7 cellular contexts compared by ENCODE assay signal in genomic region chr20:24537210-24537609, GRCh38.
"Had no signal": no experiment of that assay in that cellular context is flagged by ENCODE, and none has a peak within 500 bp of the region (broad histone marks: within the 10 kb centered on the region; RNA-seq: fewer than 3 reads in every experiment).

No MANE protein-coding gene starts in this region.

- H3K27ac ChIP-seq: GM23248 had no signal

- H3K9me3 ChIP-seq: HAP-1 had no signal

- ATAC-seq: HCT116 had no signal

- H3K36me3 ChIP-seq: HAP-1 had no signal

- H3K4me3 ChIP-seq: GM23248, HAP-1 had no signal

- H3K9me3 Mint-ChIP-seq: HFFc6 had no signal

- H3K4me3 Mint-ChIP-seq: HFFc6 had no signal

- H3K27ac Mint-ChIP-seq: HFFc6 had no signal

- DNase-seq: GM23248, GOT3, H7, HFFc6, IMR-90 had no signal
